20 cellular contexts compared by ENCODE assay signal in the genomic region with DNA sequence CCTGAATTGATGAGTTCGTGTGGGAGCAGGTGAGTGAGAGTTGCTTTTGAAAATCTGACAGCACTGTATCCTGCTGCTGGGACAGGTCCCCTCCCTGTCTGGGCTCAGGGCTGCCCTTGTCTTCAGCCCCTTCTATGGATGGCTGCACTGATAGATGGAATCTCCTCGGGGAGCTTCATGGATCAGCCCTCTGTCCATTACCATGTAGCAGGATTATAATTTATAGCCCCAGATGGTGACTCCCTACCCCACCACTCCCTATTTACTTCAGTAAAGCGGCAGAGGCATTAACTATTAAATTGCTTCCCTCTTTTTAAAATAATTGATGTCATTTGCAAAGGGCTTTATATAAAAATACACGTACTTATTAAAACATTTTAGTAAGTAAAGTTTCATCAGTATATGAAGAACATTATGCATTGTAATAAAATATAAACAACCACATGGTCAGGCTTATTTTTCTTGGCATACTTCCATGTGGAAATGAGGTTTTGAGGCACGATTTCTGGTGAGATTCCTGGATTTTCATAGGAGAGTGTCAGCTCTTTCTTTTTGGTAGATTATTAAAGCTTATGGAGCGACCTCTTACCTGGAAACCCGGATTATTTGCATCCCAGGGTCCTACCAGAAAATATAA. TPM values are rescaled to one million over a fixed set of nuclear protein-coding genes. Genes with fewer than 3 reads are reported as not detected.
DNase-seq lines count a peak whose midpoint lies in the region; ATAC-seq, FAIRE-seq and TF ChIP-seq lines count a peak whose summit lies in the region.
"Had no signal": no experiment of that assay in that cellular context is flagged by ENCODE, and none has a peak within 500 bp of the region (broad histone marks: within the 10 kb centered on the region; RNA-seq: fewer than 3 reads in every experiment).

No MANE protein-coding gene starts in this region.

- FAIRE-seq in astrocyte (lab: Jason Lieb, UNC) = no peak
- FAIRE-seq: GM12878, K562 had no signal

- H3K4me3 Mint-ChIP-seq in astrocyte (ENCODE audit: unreplicated experiment) = no peak overlapping the region
- H3K4me3 Mint-ChIP-seq: activated CD4-positive, alpha-beta memory T cell treated with anti-CD3 and anti-CD28 coated beads, Interleukin-2, amount 10 ng/mL, durations not matched to agents 7 days and 5 days; natural killer cell had no signal

- H3K9me3 Mint-ChIP-seq in astrocyte (ENCODE audit: unreplicated experiment) = no peaks in the 10 kb centered on the region
- H3K9me3 Mint-ChIP-seq: activated CD4-positive, alpha-beta memory T cell treated with anti-CD3 and anti-CD28 coated beads, Interleukin-2, amount 10 ng/mL, durations not matched to agents 7 days and 5 days; natural killer cell had no signal

- no peak overlapping the region for H3K27ac Mint-ChIP-seq in astrocyte (ENCODE audit: unreplicated experiment)
- H3K27ac Mint-ChIP-seq: activated CD4-positive, alpha-beta memory T cell treated with anti-CD3 and anti-CD28 coated beads, Interleukin-2, amount 10 ng/mL, durations not matched to agents 7 days and 5 days; natural killer cell had no signal

- no peak for ATAC-seq in HG02885 (IDR thresholded peaks at IDR 0.05; ENCODE audit: poor library complexity, unreplicated experiment)
- ATAC-seq: GM12878, K562, natural killer cell had no signal

- H3F3A ChIP-seq in MM.1S (ENCODE audit: insufficient read depth, low read length) = peaks cover 11% of the 10 kb centered on the region

- H3K9ac ChIP-seq in astrocyte (ENCODE audit: low read length) (no peak overlapping the region), MM.1S (ENCODE audit: low read length) (no peak overlapping the region)

- H3K9me3 ChIP-seq in astrocyte (ENCODE audit: insufficient read depth, low read depth, low read length) (no peaks in the 10 kb centered on the region), MM.1S (replicated peaks; ENCODE audit: insufficient read depth, low read length) (no peaks in the 10 kb centered on the region)
- H3K9me3 ChIP-seq: prostate gland had no signal

- H3K4me1 ChIP-seq in astrocyte (ENCODE audit: insufficient read depth, low read length) (no peaks in the 10 kb centered on the region), MM.1S (ENCODE audit: low read length) (peaks cover 21% of the 10 kb centered on the region)
- H3K4me1 ChIP-seq: prostate gland had no signal

- TF ChIP-seq CTCF in astrocyte (IDR thresholded peaks at IDR 0.05; ENCODE audit: insufficient read depth, low read depth, low read length) (no peak), MM.1S (IDR thresholded peaks at IDR 0.05; ENCODE audit: low read length) (no peak)

- no peaks in the 10 kb centered on the region for H3K27me3 Mint-ChIP-seq in astrocyte (ENCODE audit: low read depth, unreplicated experiment)

- DNase-seq in DMS153 treated with DMSO at 0.1 percent for 48 hours (lab: John Stamatoyannopoulos, UW; ENCODE audit: unreplicated experiment) (peak; percentile 11), DMS153 (lab: John Stamatoyannopoulos, UW) (no peak), NCI-H2171 treated with DMSO at 0.1 percent for 48 hours (lab: John Stamatoyannopoulos, UW) (peak; percentile 84), astrocyte (ENCODE audit: low read depth) (peak; percentile 8), myocyte (ENCODE audit: low read depth) (peak; percentile 16), MM.1S (no peak), SIG-M5 (lab: John Stamatoyannopoulos, UW) (no peak)
- DNase-seq: activated CD4-positive, alpha-beta memory T cell treated with anti-CD3 and anti-CD28 coated beads, Interleukin-2, amount 10 ng/mL, durations not matched to agents 7 days and 5 days; anterior cingulate cortex; C1 segment of cervical spinal cord; natural killer cell; NCI-H2029; stimulated activated CD4-positive, alpha-beta T cell treated with anti-CD3 and anti-CD28 coated beads, Interleukin-12 subunit alpha, Interleukin-12 subunit beta, amount 100 ng/mL, for 4 hours had no signal

- no peaks in the 10 kb centered on the region for H3K36me3 ChIP-seq in astrocyte (ENCODE audit: insufficient read depth, low read length)
- H3K36me3 ChIP-seq in MM.1S (replicated peaks; ENCODE audit: insufficient read depth, low read length) = no peaks in the 10 kb centered on the region
- H3K36me3 ChIP-seq: prostate gland had no signal

- H3K27me3 ChIP-seq in astrocyte (ENCODE audit: insufficient read depth, low read length) (no peaks in the 10 kb centered on the region), MM.1S (replicated peaks; ENCODE audit: insufficient read depth, low read length) (no peaks in the 10 kb centered on the region)

- H3K4me1 Mint-ChIP-seq in astrocyte (ENCODE audit: low read depth, unreplicated experiment) = no peaks in the 10 kb centered on the region
- H3K4me1 Mint-ChIP-seq: activated CD4-positive, alpha-beta memory T cell treated with anti-CD3 and anti-CD28 coated beads, Interleukin-2, amount 10 ng/mL, durations not matched to agents 7 days and 5 days; natural killer cell had no signal

- H3K4me2 ChIP-seq in astrocyte (ENCODE audit: low read length) (no peak overlapping the region), MM.1S (ENCODE audit: low read depth, low read length) (no peak overlapping the region)

- H2AFZ ChIP-seq in astrocyte (ENCODE audit: low read depth, low read length) (no peak overlapping the region), MM.1S (ENCODE audit: low read length) (no peak overlapping the region)

- H3K27ac ChIP-seq in astrocyte (ENCODE audit: low read depth, low read length) (no peak overlapping the region), MM.1S (ENCODE audit: low read length) (no peak overlapping the region)
- H3K27ac ChIP-seq: 22Rv1, epithelial cell of prostate, prostate gland, SK-N-MC had no signal

- H4K20me1 ChIP-seq in astrocyte (ENCODE audit: insufficient read depth, low read length) = peaks cover 11% of the 10 kb centered on the region
- no peaks in the 10 kb centered on the region for H4K20me1 ChIP-seq in MM.1S (ENCODE audit: insufficient read depth, low read length)

- H3K36me3 Mint-ChIP-seq in astrocyte (ENCODE audit: low read depth, unreplicated experiment) = no peaks in the 10 kb centered on the region
- H3K36me3 Mint-ChIP-seq: natural killer cell had no signal

- no peaks in the 10 kb centered on the region for H3K9me2 ChIP-seq in MM.1S (replicated peaks; ENCODE audit: insufficient read depth, low read length)

- H3K4me3 ChIP-seq in astrocyte (ENCODE audit: insufficient read depth, low read depth, low read length) (no peak overlapping the region), MM.1S (ENCODE audit: low read length) (no peak overlapping the region)
- H3K4me3 ChIP-seq: GM12878, K562, prostate gland, SK-N-MC had no signal

- H3K79me2 ChIP-seq in astrocyte (ENCODE audit: insufficient read depth, low read length) = no peaks in the 10 kb centered on the region
- H3K79me2 ChIP-seq in MM.1S (ENCODE audit: low read length) = peaks cover 82% of the 10 kb centered on the region

RNA-seq across cellular contexts. Expression of gene MAP3K13, which starts 38.5 kb away (rescaled TPM):
- total RNA-seq in astrocyte (21.6 and 22.2 TPM in 2 replicates), myocyte (9.4 and 12.1 TPM in 2 replicates)
- 10.7 TPM for polyA plus RNA-seq in myocyte (2012)

Comparison
In these comparisons a context has a peak if more than half of its experiments do, and no peak if none do; other contexts are left out.
1. DNase-seq: peak in DMS153 treated with DMSO at 0.1 percent for 48 hours (single experiment), NCI-H2171 treated with DMSO at 0.1 percent for 48 hours (single experiment), astrocyte (single experiment) and myocyte (single experiment); none in DMS153 (single experiment), MM.1S (single experiment) and SIG-M5 (single experiment).